In the genomic region with DNA sequence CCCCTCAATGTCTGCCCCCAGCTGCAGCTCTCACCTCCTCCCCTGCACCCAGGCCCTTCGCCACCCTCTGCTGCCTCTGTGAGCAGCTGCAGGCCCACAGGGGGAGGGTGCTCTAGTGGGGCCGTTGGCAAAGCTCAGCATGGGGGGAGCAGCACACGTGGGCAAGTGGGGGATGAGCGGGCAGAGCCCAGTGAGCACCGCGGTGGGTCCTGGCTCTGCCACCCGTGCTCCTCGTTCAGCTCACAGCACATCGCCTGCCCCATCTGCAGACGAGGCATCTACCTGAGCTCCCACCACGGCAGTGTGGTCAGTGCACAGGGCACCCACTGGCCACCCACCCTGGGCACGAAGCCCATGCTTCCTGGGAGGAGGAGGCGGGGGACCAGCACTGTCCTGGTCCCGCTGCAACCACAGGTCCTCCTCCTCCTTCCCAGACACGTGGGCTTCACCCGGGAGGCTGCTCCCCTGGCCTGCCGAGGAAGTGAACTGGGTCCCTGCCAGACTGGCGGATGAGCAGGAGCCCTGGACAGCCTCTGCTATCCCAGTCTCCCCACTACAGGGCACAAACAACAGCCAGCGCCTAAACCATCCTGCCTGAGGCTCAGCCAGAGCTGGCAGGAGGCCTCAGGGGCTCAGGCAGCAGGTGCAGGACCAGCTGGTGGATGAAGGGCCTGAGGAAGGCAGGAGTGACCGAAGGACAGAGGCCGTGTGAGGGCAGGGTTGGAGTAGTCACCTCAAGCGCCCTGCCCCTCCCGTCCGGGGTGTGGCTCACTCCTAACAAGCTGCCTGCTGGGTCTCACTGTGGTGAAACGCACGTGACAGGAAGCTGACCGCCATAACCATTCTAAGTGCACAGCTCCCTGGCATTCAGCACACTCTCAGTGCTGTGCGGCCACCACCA, we compare ENCODE assay signal across 9 cellular contexts.
DNase-seq lines count a peak whose midpoint lies in the region; ATAC-seq, FAIRE-seq and TF ChIP-seq lines count a peak whose summit lies in the region.
"Had no signal": no experiment of that assay in that cellular context is flagged by ENCODE, and none has a peak within 500 bp of the region (broad histone marks: within the 10 kb centered on the region; RNA-seq: fewer than 3 reads in every experiment).

No MANE protein-coding gene starts in this region.

- 0 out of 2 replicates have a peak overlapping the region, but pooled peaks have one; percentile 2 for H2BK5ac ChIP-seq in H1 (ENCODE audit: low read depth, low read length)

- H3K36me3 ChIP-seq in H1 (ENCODE audit: control insufficient read depth in 2 of 4, insufficient read depth in 4 of 4, low read length in 3 of 4) = no peaks in the 10 kb centered on the region; a peak in 1 of 8 replicates
- no peaks in the 10 kb centered on the region for H3K36me3 ChIP-seq in Karpas-422 (ENCODE audit: insufficient read depth, low read length)

- H3K4me3 ChIP-seq in H1 (ENCODE audit: extremely low read depth in 1 of 4, insufficient read depth in 2 of 4, low read depth in 3 of 4, low read length in 4 of 4) (no peak overlapping the region), Karpas-422 (ENCODE audit: low read length) (no peak overlapping the region)

- H3K27ac ChIP-seq in H1 (ENCODE audit: low read depth, low read length) (no peak overlapping the region), Karpas-422 (ENCODE audit: low read length) (no peak overlapping the region)

- no peak for TF ChIP-seq RAD21 in H1 (IDR thresholded peaks at IDR 0.05 in 1 of 2, conservative IDR thresholded peaks at IDR 0.05 in 1 of 2; ENCODE audit: low read depth in 2 of 2, low read length in 2 of 2)

- ATAC-seq in stimulated activated naive B cell treated with anti-CD40 and anti-IgM and Interleukin-4, amounts not matched to agents 10 μg/mL and 1 μg/mL and 100 μg/mL, for 72 hours (replicated peaks) = peak in 1 of 2 donors; percentile 53

- no peak overlapping the region for H3K4me3 Mint-ChIP-seq in stimulated activated naive B cell treated with anti-CD40 and anti-IgM and Interleukin-4, amounts not matched to agents 10 μg/mL and 1 μg/mL and 100 μg/mL, for 72 hours

- H3K4ac ChIP-seq in H1 (replicated peaks; ENCODE audit: insufficient read length, low read depth, low read length) = no peak overlapping the region

- H3K4me2 ChIP-seq in H1 (ENCODE audit: insufficient read depth in 1 of 2, low read depth in 2 of 2, low read length in 2 of 2) (no peak overlapping the region), Karpas-422 (ENCODE audit: low read depth, low read length, poor library complexity, severe bottlenecking) (no peak overlapping the region)

- CTCF ChIA-PET in H1 (lab: Charles Lee; ENCODE audit: partially characterized antibody) = interaction anchor here (1.1 kb wide), 1 partner anchor 117 kb away, joined by 3 read pairs; no protein-coding TSS in a partner anchor

- FAIRE-seq in H1 (lab: Jason Lieb, UNC) = no peak

- peaks cover 11 to 26% of the 10 kb centered on the region in 2 donors for H3K4me1 Mint-ChIP-seq in stimulated activated naive B cell treated with anti-CD40 and anti-IgM and Interleukin-4, amounts not matched to agents 10 μg/mL and 1 μg/mL and 100 μg/mL, for 72 hours

- H4K20me1 ChIP-seq in H1 (replicated peaks in 1 of 2; ENCODE audit: control insufficient read depth in 1 of 2, insufficient read depth in 2 of 2, low read length in 2 of 2) (peaks cover 0 to 4% of the 10 kb centered on the region in 2 experiments), Karpas-422 (ENCODE audit: insufficient read depth, low read depth, low read length) (no peaks in the 10 kb centered on the region)

- H4K5ac ChIP-seq in H1 (ENCODE audit: insufficient read length, low read depth, low read length) = no peak overlapping the region

- peaks cover 3% of the 10 kb centered on the region; the same call in 1 of the 2 replicates for H3K79me1 ChIP-seq in H1 (ENCODE audit: low read depth, low read length)

- H3K9me2 ChIP-seq in Karpas-422 (replicated peaks; ENCODE audit: insufficient read depth, low read length) = no peaks in the 10 kb centered on the region

- H3K14ac ChIP-seq in H1 (ENCODE audit: insufficient read length) = no peak overlapping the region

- H3K27ac Mint-ChIP-seq in stimulated activated naive B cell treated with anti-CD40 and anti-IgM and Interleukin-4, amounts not matched to agents 10 μg/mL and 1 μg/mL and 100 μg/mL, for 72 hours = peak overlapping the region; percentile 57

- no peak overlapping the region for H2AK5ac ChIP-seq in H1 (ENCODE audit: low read depth, low read length)

- H2BK15ac ChIP-seq in H1 (ENCODE audit: low read length) = no peak overlapping the region

- no peaks in the 10 kb centered on the region for H3K79me2 ChIP-seq in H1 (ENCODE audit: control insufficient read depth in 1 of 2, insufficient read depth in 2 of 2, low read length in 2 of 2)
- no peaks in the 10 kb centered on the region for H3K79me2 ChIP-seq in Karpas-422 (ENCODE audit: low read length)

- no peaks in the 10 kb centered on the region for H3K9me3 Mint-ChIP-seq in stimulated activated naive B cell treated with anti-CD40 and anti-IgM and Interleukin-4, amounts not matched to agents 10 μg/mL and 1 μg/mL and 100 μg/mL, for 72 hours

- H3K36me3 Mint-ChIP-seq in stimulated activated naive B cell treated with anti-CD40 and anti-IgM and Interleukin-4, amounts not matched to agents 10 μg/mL and 1 μg/mL and 100 μg/mL, for 72 hours = peaks cover 21 to 43% of the 10 kb centered on the region in 2 donors

- no peaks in the 10 kb centered on the region for H3K4me1 ChIP-seq in H1 (replicated peaks in 1 of 4; ENCODE audit: control insufficient read depth in 3 of 4, insufficient read depth in 4 of 4, low read length in 3 of 4)
- no peaks in the 10 kb centered on the region for H3K4me1 ChIP-seq in Karpas-422 (ENCODE audit: low read length)

- H4K8ac ChIP-seq in H1 (ENCODE audit: extremely low read depth, insufficient read depth, low read length) = no peak overlapping the region

- no peak overlapping the region for H4K91ac ChIP-seq in H1 (replicated peaks; ENCODE audit: insufficient read length, low read length)

- no peak for TF ChIP-seq EP300 in H1 (IDR thresholded peaks at IDR 0.05; ENCODE audit: borderline replicate concordance in 1 of 2, low read depth in 2 of 2, low read length in 2 of 2)

- H3K9ac ChIP-seq in H1 (replicated peaks in 1 of 4; ENCODE audit: extremely low read depth in 1 of 4, low read depth in 3 of 4, low read length in 3 of 4) (no peak overlapping the region), Karpas-422 (ENCODE audit: low read length) (no peak overlapping the region)

- DNase-seq in activated effector memory CD4-positive, alpha-beta T cell treated with Interleukin-2 at 50 U/mL for 16 hours = peak; percentile 17
- no peak for DNase-seq in activated effector memory CD4-positive, alpha-beta T cell treated with anti-CD3 and anti-CD28 coated beads, Interleukin-2, amount 50 U/mL, for 16 hours
- peak; percentile 63 for DNase-seq in NCI-H82 (lab: John Stamatoyannopoulos, UW)
- no peak for DNase-seq in H1 (ENCODE audit: low read depth in 1 of 2, low spot score in 2 of 2)
- DNase-seq in stimulated activated naive B cell treated with anti-CD40 and anti-IgM and Interleukin-4, amounts not matched to agents 10 μg/mL and 1 μg/mL and 100 μg/mL, for 72 hours = no peak
- DNase-seq in NCI-H1105 treated with DMSO at 0.1 percent for 48 hours (lab: John Stamatoyannopoulos, UW) = no peak
- no peak for DNase-seq in AML-193 (lab: John Stamatoyannopoulos, UW)
- DNase-seq in Karpas-422 = no peak
- DNase-seq: NCI-H1048 had no signal

- WGBS in H1 (ENCODE audit: extremely low coverage in 1 of 2, insufficient coverage in 1 of 2, insufficient read length in 1 of 2, insufficient replicate concordance in 2 of 2, low coverage in 1 of 2, low lambda C conversion rate in 2 of 2, missing lambda C conversion rate in 1 of 2), 2 experiments = 88% methylated on average over 27 of the region's 28 CpGs; no CpG with 5 or more reads in 1 of the 2 experiments

- TF ChIP-seq POLR2A in H1 (IDR thresholded peaks at IDR 0.05; ENCODE audit: control extremely low read depth in 1 of 2, low read depth in 2 of 2, low read length in 2 of 2) = no peak

- H3K23ac ChIP-seq in H1 (ENCODE audit: insufficient read length) = no peak overlapping the region

- no peak overlapping the region for H3K56ac ChIP-seq in H1 (replicated peaks; ENCODE audit: insufficient read length, low read depth, low read length)

- H3K27me3 Mint-ChIP-seq in stimulated activated naive B cell treated with anti-CD40 and anti-IgM and Interleukin-4, amounts not matched to agents 10 μg/mL and 1 μg/mL and 100 μg/mL, for 72 hours = no peaks in the 10 kb centered on the region

- H2BK12ac ChIP-seq in H1 (ENCODE audit: low read depth, low read length) = 0 out of 2 replicates have a peak overlapping the region, but pooled peaks have one; percentile 17

- no peak for TF ChIP-seq CTCF in H1 (IDR thresholded peaks at IDR 0.05; ENCODE audit: control extremely low read depth in 1 of 3, insufficient read depth in 1 of 3, low read depth in 1 of 3, low read length in 3 of 3)

- H3K23me2 ChIP-seq in H1 (ENCODE audit: low read depth, low read length) = no peaks in the 10 kb centered on the region

- H3K18ac ChIP-seq in H1 (ENCODE audit: extremely low read depth, low read length) = no peak overlapping the region

- H3K9me3 ChIP-seq in H1 (ENCODE audit: insufficient read depth in 2 of 2, low read depth in 1 of 2, low read length in 1 of 2) (no peaks in the 10 kb centered on the region), Karpas-422 (ENCODE audit: low read length) (no peaks in the 10 kb centered on the region)

- H3K27me3 ChIP-seq in H1 (replicated peaks in 1 of 4; ENCODE audit: control insufficient read depth in 3 of 4, extremely low read depth in 1 of 4, insufficient read depth in 3 of 4, low read length in 3 of 4) (no peaks in the 10 kb centered on the region), Karpas-422 (ENCODE audit: low read length) (no peaks in the 10 kb centered on the region)

- no peak overlapping the region for H2BK120ac ChIP-seq in H1 (replicated peaks; ENCODE audit: low read depth, low read length)

- no peak overlapping the region for H2AFZ ChIP-seq in H1 (ENCODE audit: low read length)
- no peak overlapping the region for H2AFZ ChIP-seq in Karpas-422 (ENCODE audit: low read length)

- POLR2A ChIA-PET in H1 (lab: Charles Lee; ENCODE audit: partially characterized antibody) = no interaction called here

- H2BK20ac ChIP-seq in H1 (ENCODE audit: low read length) = no peak overlapping the region

TF ChIP-seq in H1, 55 proteins besides CTCF, POLR2A, EP300 and RAD21 (continues in another document):
- TF ChIP-seq, protein P1, sequence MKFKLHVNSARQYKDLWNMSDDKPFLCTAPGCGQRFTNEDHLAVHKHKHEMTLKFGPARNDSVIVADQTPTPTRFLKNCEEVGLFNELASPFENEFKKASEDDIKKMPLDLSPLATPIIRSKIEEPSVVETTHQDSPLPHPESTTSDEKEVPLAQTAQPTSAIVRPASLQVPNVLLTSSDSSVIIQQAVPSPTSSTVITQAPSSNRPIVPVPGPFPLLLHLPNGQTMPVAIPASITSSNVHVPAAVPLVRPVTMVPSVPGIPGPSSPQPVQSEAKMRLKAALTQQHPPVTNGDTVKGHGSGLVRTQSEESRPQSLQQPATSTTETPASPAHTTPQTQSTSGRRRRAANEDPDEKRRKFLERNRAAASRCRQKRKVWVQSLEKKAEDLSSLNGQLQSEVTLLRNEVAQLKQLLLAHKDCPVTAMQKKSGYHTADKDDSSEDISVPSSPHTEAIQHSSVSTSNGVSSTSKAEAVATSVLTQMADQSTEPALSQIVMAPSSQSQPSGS (IDR thresholded peaks at IDR 0.05; ENCODE audit: low read length) = no peak

Comparison
In these comparisons a context has a peak if more than half of its experiments do, and no peak if none do; other contexts are left out.
1. DNase-seq: peak in activated effector memory CD4-positive, alpha-beta T cell treated with Interleukin-2 at 50 U/mL for 16 hours (single experiment) and NCI-H82 (single experiment); none in activated effector memory CD4-positive, alpha-beta T cell treated with anti-CD3 and anti-CD28 coated beads, Interleukin-2, amount 50 U/mL, for 16 hours (single experiment), H1 (0 of 2), stimulated activated naive B cell treated with anti-CD40 and anti-IgM and Interleukin-4, amounts not matched to agents 10 μg/mL and 1 μg/mL and 100 μg/mL, for 72 hours (single experiment), NCI-H1105 treated with DMSO at 0.1 percent for 48 hours (single experiment), AML-193 (0 of 2) and Karpas-422 (single experiment).